In genomic region chr18:49559326-49559931, GRCh38 we compare ENCODE assay signal across 8 cellular contexts. TPM values are rescaled to one million over a fixed set of nuclear protein-coding genes. Genes with fewer than 3 reads are reported as not detected.
DNase-seq lines count a peak whose midpoint lies in the region; TF ChIP-seq lines count a peak whose summit lies in the region.
"Not testable (repeated sequence)": the region's sequence is repeated elsewhere in the genome, so short reads cannot be mapped to it uniquely, and the experiment has no call there.

No MANE protein-coding gene starts in this region.

- not testable (repeated sequence) for H3K9me3 Mint-ChIP-seq in CD4-positive, alpha-beta memory T cell

- TF ChIP-seq POLR2A in esophagus squamous epithelium (IDR thresholded peaks at IDR 0.05), result not testable (repeated sequence)

- not testable (repeated sequence) for H3K9ac ChIP-seq in liver (ENCODE audit: low read depth in 1 of 2, low read length in 2 of 2)

- H3K4me1 Mint-ChIP-seq in CD4-positive, alpha-beta memory T cell, result peaks cover 14 to 36% (median 22%) of the 10 kb centered on the region in 4 donors

- H3K4me3 Mint-ChIP-seq in CD4-positive, alpha-beta memory T cell, result not testable (repeated sequence)

- TF ChIP-seq RAD21 in liver (IDR thresholded peaks at IDR 0.05), result peak; percentile 89 to 91

- intact Hi-C loops in CD4-positive, alpha-beta memory T cell (cut with micrococcal nuclease), result loop anchor here (1.0 kb wide), 1 partner anchor 299 kb away; no protein-coding TSS in a partner anchor
- intact Hi-C loops in ascending aorta (cut with DNase I); esophagus squamous epithelium (cut with DNase I): not testable (repeated sequence)

- CTCF ChIA-PET in CD4-positive, alpha-beta memory T cell (lab: Charles Lee; ENCODE audit: partially characterized antibody), result interaction anchor here (1.0 to 5.3 kb wide), 6 partner anchors 9 to 302 kb away, joined by 3 to 52 read pairs (median 3); no protein-coding TSS in a partner anchor

- H3K27ac Mint-ChIP-seq in CD4-positive, alpha-beta memory T cell, result not testable (repeated sequence)

- not testable (repeated sequence) for H3K27ac ChIP-seq in CD4-positive, alpha-beta memory T cell (ENCODE audit: low read depth, low read length); ascending aorta; esophagus squamous epithelium; liver (ENCODE audit: low read depth in 1 of 2, low read length in 2 of 2)

- peaks cover 23% of the 10 kb centered on the region for H3K4me1 ChIP-seq in CD4-positive, alpha-beta memory T cell (ENCODE audit: insufficient read depth, low read length)
- H3K4me1 ChIP-seq in ascending aorta (peaks cover 0 to 19% of the 10 kb centered on the region in 2 donors), esophagus squamous epithelium (peaks cover 23 to 36% (median 25%) of the 10 kb centered on the region in 3 donors), liver (ENCODE audit: control insufficient read depth in 4 of 4, insufficient read depth in 4 of 4, low read length in 3 of 4) (peaks cover 0 to 23% (median 16%) of the 10 kb centered on the region in 4 donors)

- H3K27me3 ChIP-seq in CD4-positive, alpha-beta memory T cell (ENCODE audit: insufficient read depth, low read length), result peaks cover 22% of the 10 kb centered on the region
- H3K27me3 ChIP-seq in ascending aorta; liver (ENCODE audit: control insufficient read depth in 4 of 4, insufficient read depth in 4 of 4, low read length in 3 of 4): not testable (repeated sequence)
- H3K27me3 ChIP-seq in esophagus squamous epithelium, result peaks cover 10 to 60% (median 12%) of the 10 kb centered on the region in 4 donors

- POLR2A ChIA-PET in CD4-positive, alpha-beta memory T cell (lab: Charles Lee; ENCODE audit: partially characterized antibody), result not testable (repeated sequence)

- H3K36me3 Mint-ChIP-seq in CD4-positive, alpha-beta memory T cell, result not testable (repeated sequence)

- H3K36me3 ChIP-seq in CD4-positive, alpha-beta memory T cell (ENCODE audit: insufficient read depth, low read length); ascending aorta; esophagus squamous epithelium; liver (ENCODE audit: control insufficient read depth in 4 of 4, insufficient read depth in 3 of 4, low read depth in 1 of 4, low read length in 3 of 4): not testable (repeated sequence)

- TF ChIP-seq CTCF in GM20000 (IDR thresholded peaks at IDR 0.05; ENCODE audit: extremely low read depth, missing control alignments), result not testable (repeated sequence)
- peak; percentile 10 to 42 (median 16) for TF ChIP-seq CTCF in ascending aorta (IDR thresholded peaks at IDR 0.05)
- TF ChIP-seq CTCF in esophagus squamous epithelium (IDR thresholded peaks at IDR 0.05), result peak in 5 of 6 experiments; percentile 34 to 62 (median 46)
- peak; percentile 69 for TF ChIP-seq CTCF in liver (IDR thresholded peaks at IDR 0.05; ENCODE audit: low read depth, low read length, missing input control)

- 61 to 74% methylated on average over 10 to 16 of the region's 16 CpGs for WGBS in esophagus squamous epithelium, 2 donors
- 56% methylated on average over 16 of the region's 16 CpGs for WGBS in liver

- not testable (repeated sequence) for H3K4me3 ChIP-seq in CD4-positive, alpha-beta memory T cell (ENCODE audit: low read length in 2 of 2); ascending aorta; esophagus squamous epithelium; liver (ENCODE audit: low read depth in 1 of 3, low read length in 3 of 3)

- not testable (repeated sequence) for H3K9me3 ChIP-seq in CD4-positive, alpha-beta memory T cell (ENCODE audit: control insufficient read depth in 1 of 2, low read length in 2 of 2); ascending aorta; esophagus squamous epithelium; liver (ENCODE audit: control insufficient read depth in 4 of 4, low read length in 3 of 4)

- peaks cover 41 to 51% of the 10 kb centered on the region in 2 donors for H3K27me3 Mint-ChIP-seq in CD4-positive, alpha-beta memory T cell

- DNase-seq in CD4-positive, alpha-beta memory T cell, result peak in 3 of 5 donors; percentile 20 to 26 (median 20)
- DNase-seq in GM20000 (ENCODE audit: low spot score) (peak; percentile 49), NCI-H1417 (lab: John Stamatoyannopoulos, UW) (peak; percentile 7 to 64 (median 31)), NOMO-1 treated with dmso at 0.1 percent for 144 hours (lab: John Stamatoyannopoulos, UW; ENCODE audit: unreplicated experiment) (peak; percentile 16), stromal cell of bone marrow (ENCODE audit: low read depth) (peak; percentile 23)
- not testable (repeated sequence) for DNase-seq in ascending aorta (ENCODE audit: low spot score in 2 of 2); esophagus squamous epithelium (lab: John Stamatoyannopoulos, UW)

TF ChIP-seq in liver, 16 proteins besides CTCF, POLR2A, EP300 and RAD21:
- TF ChIP-seq HNF4A (conservative IDR thresholded peaks at IDR 0.05), result peak in 1 of 2 donors; percentile 14

RNA-seq across cellular contexts. Expression of gene LIPG, which starts 2.4 kb away (rescaled TPM):
- total RNA-seq in CD4-positive, alpha-beta memory T cell, result not detected
- not detected for polyA plus RNA-seq in CD4-positive, alpha-beta memory T cell
- total RNA-seq in ascending aorta, result 1.6 TPM
- 10 to 100 TPM in 1 of 4 donors, 1 to 10 TPM in 1, under 1 TPM in 2; 0.12 to 13.9 (median 2.1) TPM for total RNA-seq in esophagus squamous epithelium
- 100 to 1,000 TPM in 1 of 2 donors, 1 to 10 TPM in 1; 2.8 to 150 TPM for total RNA-seq in liver
- 10 to 100 TPM; 30.6 to 48.9 TPM for polyA plus RNA-seq in liver
